In genomic region chr6:93779086-93779858, GRCh38 we compare ENCODE assay signal across 11 cellular contexts.
A peak's percentile ranks its signal among the peaks of the same experiment; 100 is the strongest.
DNase-seq lines count a peak whose midpoint lies in the region; ATAC-seq and TF ChIP-seq lines count a peak whose summit lies in the region.
"Had no signal": no experiment of that assay in that cellular context is flagged by ENCODE, and none has a peak within 500 bp of the region (broad histone marks: within the 10 kb centered on the region; RNA-seq: fewer than 3 reads in every experiment).

No MANE protein-coding gene starts in this region.

- H3K27me3 ChIP-seq in HUES48 (ENCODE audit: control insufficient read depth, insufficient read depth, low read length) (no peaks in the 10 kb centered on the region), colonic mucosa (no peaks in the 10 kb centered on the region), BE2C (no peaks in the 10 kb centered on the region)

- H3K9ac ChIP-seq in HUES48 (ENCODE audit: low read depth, low read length): no peak overlapping the region
- no peak overlapping the region for H3K9ac ChIP-seq in colonic mucosa (ENCODE audit: low read depth in 2 of 2, low read length in 2 of 2)

- H3K27ac ChIP-seq in HUES48 (ENCODE audit: low read depth, low read length): peak overlapping the region; percentile 52
- H3K27ac ChIP-seq in colonic mucosa: no peak overlapping the region

- H3K27me3 Mint-ChIP-seq in activated naive CD4-positive, alpha-beta T cell treated with anti-CD3 and anti-CD28 coated beads for 36 hours (ENCODE audit: low read depth): no peaks in the 10 kb centered on the region

- no peak overlapping the region for H3K4me3 Mint-ChIP-seq in activated naive CD4-positive, alpha-beta T cell treated with anti-CD3 and anti-CD28 coated beads for 36 hours
- H3K4me3 Mint-ChIP-seq: activated CD8-positive, alpha-beta T cell treated with anti-CD3 and anti-CD28 coated beads, Interleukin-2, amount 10 ng/mL, durations not matched to agents 7 days and 5 days had no signal

- H3K4me3 ChIP-seq in HUES48 (ENCODE audit: low read depth, low read length) (no peak overlapping the region), colonic mucosa (no peak overlapping the region), BE2C (ENCODE audit: low read depth, low read length) (no peak overlapping the region)

- H3K9me3 Mint-ChIP-seq in activated naive CD4-positive, alpha-beta T cell treated with anti-CD3 and anti-CD28 coated beads for 36 hours: peaks cover 3% of the 10 kb centered on the region

- TF ChIP-seq CTCF in colonic mucosa (IDR thresholded peaks at IDR 0.05): no peak
- TF ChIP-seq CTCF in BE2C (IDR thresholded peaks at IDR 0.05; ENCODE audit: low read depth, low read length): no peak

- DNase-seq in colonic mucosa: peak; percentile 29
- peak; percentile 90 for DNase-seq in islet precursor cell
- DNase-seq in renal cortical epithelial cell (ENCODE audit: low read depth): peak; percentile 62
- no peak for DNase-seq in BE2C
- no peak for DNase-seq in cortex of kidney (lab: John Stamatoyannopoulos, UW)
- no peak for DNase-seq in activated naive CD4-positive, alpha-beta T cell treated with anti-CD3 and anti-CD28 coated beads for 36 hours
- DNase-seq: activated CD8-positive, alpha-beta T cell treated with anti-CD3 and anti-CD28 coated beads, Interleukin-2, amount 10 ng/mL, durations not matched to agents 7 days and 5 days; NCI-H187; SIG-M5 had no signal

- H3K4me1 ChIP-seq in HUES48 (ENCODE audit: control insufficient read depth, insufficient read depth, low read length) (peaks cover 27% of the 10 kb centered on the region), colonic mucosa (no peaks in the 10 kb centered on the region), BE2C (no peaks in the 10 kb centered on the region)

- no peaks in the 10 kb centered on the region for H3K36me3 Mint-ChIP-seq in activated naive CD4-positive, alpha-beta T cell treated with anti-CD3 and anti-CD28 coated beads for 36 hours (ENCODE audit: low read depth)

- CTCF ChIA-PET in activated naive CD4-positive, alpha-beta T cell treated with anti-CD3 and anti-CD28 coated beads for 36 hours (lab: Charles Lee): no interaction called here

- H3K9me3 ChIP-seq in HUES48 (ENCODE audit: control insufficient read depth, insufficient read depth, low read length): no peaks in the 10 kb centered on the region
- no peaks in the 10 kb centered on the region for H3K9me3 ChIP-seq in colonic mucosa
- no peaks in the 10 kb centered on the region for H3K9me3 ChIP-seq in BE2C

- H3K36me3 ChIP-seq in HUES48 (ENCODE audit: control insufficient read depth, insufficient read depth, low read length): no peaks in the 10 kb centered on the region
- H3K36me3 ChIP-seq in colonic mucosa: no peaks in the 10 kb centered on the region
- no peaks in the 10 kb centered on the region for H3K36me3 ChIP-seq in BE2C

- H3K4me1 Mint-ChIP-seq in activated naive CD4-positive, alpha-beta T cell treated with anti-CD3 and anti-CD28 coated beads for 36 hours (ENCODE audit: low read depth): no peaks in the 10 kb centered on the region

- ATAC-seq in GM21526 (IDR thresholded peaks at IDR 0.05; ENCODE audit: low FRiP score, unreplicated experiment): no peak
- ATAC-seq: activated CD8-positive, alpha-beta T cell treated with anti-CD3 and anti-CD28 coated beads, Interleukin-2, amount 10 ng/mL, durations not matched to agents 7 days and 5 days had no signal

- H3K27ac Mint-ChIP-seq in activated naive CD4-positive, alpha-beta T cell treated with anti-CD3 and anti-CD28 coated beads for 36 hours: no peak overlapping the region
- H3K27ac Mint-ChIP-seq: activated CD8-positive, alpha-beta T cell treated with anti-CD3 and anti-CD28 coated beads, Interleukin-2, amount 10 ng/mL, durations not matched to agents 7 days and 5 days had no signal

- intact Hi-C loops in colonic mucosa (cut with DNase I): no loop called here
- intact Hi-C loops in activated naive CD4-positive, alpha-beta T cell treated with anti-CD3 and anti-CD28 coated beads for 36 hours (cut with micrococcal nuclease): no loop called here

Comparison
In these comparisons a context has a peak if more than half of its experiments do, and no peak if none do; other contexts are left out.
1. DNase-seq: peak in colonic mucosa (single experiment), islet precursor cell (single experiment) and renal cortical epithelial cell (single experiment); none in BE2C (single experiment), cortex of kidney (single experiment) and activated naive CD4-positive, alpha-beta T cell treated with anti-CD3 and anti-CD28 coated beads for 36 hours (single experiment).